8 cellular contexts compared by ENCODE assay signal in the genomic region with DNA sequence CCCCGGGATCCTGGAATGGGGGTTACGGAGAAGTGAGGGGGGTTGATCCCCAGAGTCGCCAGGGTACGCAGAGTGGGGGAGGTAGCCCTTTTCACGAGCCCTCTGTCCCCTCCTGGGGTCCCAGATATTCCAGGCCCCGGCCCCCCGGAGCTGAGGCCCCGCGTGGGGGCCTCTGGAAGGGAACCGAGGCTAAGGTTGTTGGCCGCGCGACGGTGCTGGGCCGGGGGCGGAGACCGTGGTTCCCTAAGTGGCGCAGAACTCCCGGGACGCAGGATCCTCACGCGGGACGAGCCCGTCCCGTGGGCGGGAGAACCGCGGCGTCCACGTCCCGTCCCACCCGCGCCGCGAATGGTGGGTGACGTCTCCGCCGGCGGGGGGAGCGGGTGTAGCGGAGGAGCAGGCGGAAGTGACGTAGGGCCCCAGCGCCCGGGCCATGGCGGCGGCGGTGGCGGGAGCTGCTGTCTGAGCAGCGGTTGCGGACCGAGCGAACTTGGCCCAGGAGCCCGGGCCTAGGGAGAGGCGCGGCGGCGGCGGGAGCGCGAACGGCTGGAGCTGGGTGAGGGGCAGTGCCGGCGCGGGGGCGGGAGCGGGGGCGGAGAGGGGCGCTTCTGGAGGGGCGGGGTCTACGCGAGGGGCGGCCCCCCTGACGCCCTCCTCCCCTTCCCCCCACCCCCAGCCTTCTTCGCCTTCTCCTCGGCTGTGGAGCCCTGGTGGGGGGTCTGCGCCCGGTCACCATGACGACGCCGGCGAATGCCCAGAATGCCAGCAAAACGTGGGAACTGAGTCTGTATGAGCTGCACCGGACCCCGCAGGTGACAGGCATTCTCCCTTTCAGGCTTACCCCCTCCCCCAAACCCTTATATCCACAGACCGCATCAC.
DNase-seq lines count a peak whose midpoint lies in the region; ATAC-seq and TF ChIP-seq lines count a peak whose summit lies in the region.

A gene (plus strand): TSS at position 412 of the 879 bp plus-strand sequence. CDS start 323 bp downstream, at position 735.

- TF ChIP-seq CTCF in choroid plexus epithelial cell (conservative IDR thresholded peaks at IDR 0.05; ENCODE audit: low read depth, low read length): no peak

- ATAC-seq in HG02571 (IDR thresholded peaks at IDR 0.05; ENCODE audit: unreplicated experiment) (peak; percentile 46), HG03097 (IDR thresholded peaks at IDR 0.05; ENCODE audit: low FRiP score, unreplicated experiment) (no peak)

- DNase-seq in NCI-H345 treated with DMSO at 0.1 percent for 48 hours (lab: John Stamatoyannopoulos, UW; ENCODE audit: unreplicated experiment) (peak; percentile 44), choroid plexus epithelial cell (ENCODE audit: low read depth) (peak; percentile 75), kidney tubule cell (ENCODE audit: low spot score) (peak; percentile 75)
- DNase-seq in activated CD4-positive, alpha-beta T cell treated with anti-CD3 and anti-CD28 coated beads for 4 hours: peak; percentile 88 to 89
- peak; percentile 70 to 81 for DNase-seq in stimulated activated CD4-positive, alpha-beta T cell treated with anti-CD3 and anti-CD28 coated beads, Interleukin-15, amount 100 ng/mL, for 48 hours (ENCODE audit: low read depth in 2 of 2)

- peaks cover 3% of the 10 kb centered on the region; the same call in 1 of the 2 replicates for H3K4me1 ChIP-seq in ES-I3 (ENCODE audit: insufficient read depth, low read length)

- no peaks in the 10 kb centered on the region for H3K9me3 ChIP-seq in ES-I3 (ENCODE audit: control insufficient read depth, insufficient read depth, low read length)

- no peaks in the 10 kb centered on the region for H3K36me3 ChIP-seq in ES-I3 (ENCODE audit: insufficient read depth, low read length)

- H3K9ac ChIP-seq in ES-I3 (ENCODE audit: low read depth, low read length): peak within 1 kb of the TSS; percentile 89

- peak within 1 kb of the TSS; percentile 87 for H3K4me3 ChIP-seq in choroid plexus epithelial cell (ENCODE audit: low read depth, low read length)
